1 cellular context compared by ENCODE assay signal in genomic region chr11:120333801-120334200, GRCh38.
TF ChIP-seq lines count a peak whose summit lies in the region.

No MANE protein-coding gene starts in this region.

TF ChIP-seq in IMR-90, 13 proteins besides CTCF, POLR2A, EP300 and RAD21:
- TF ChIP-seq ELK1 (IDR thresholded peaks at IDR 0.05; ENCODE audit: borderline replicate concordance, low read depth, low read length) (no peak), CEBPB (IDR thresholded peaks at IDR 0.05; ENCODE audit: low read depth, low read length) (no peak), RFX5 (IDR thresholded peaks at IDR 0.05; ENCODE audit: low read depth, low read length) (no peak), NFE2L2 (IDR thresholded peaks at IDR 0.05; ENCODE audit: low read depth, low read length) (no peak), RCOR1 (IDR thresholded peaks at IDR 0.05; ENCODE audit: insufficient replicate concordance, low read length) (no peak), FOS (IDR thresholded peaks at IDR 0.05; ENCODE audit: low read depth, low read length) (no peak), USF2 (IDR thresholded peaks at IDR 0.05; ENCODE audit: low read depth, low read length) (no peak), BHLHE40 (IDR thresholded peaks at IDR 0.05; ENCODE audit: low read depth, low read length) (no peak), MXI1 (IDR thresholded peaks at IDR 0.05; ENCODE audit: borderline replicate concordance, low read depth, low read length) (no peak), SMC3 (IDR thresholded peaks at IDR 0.05; ENCODE audit: low read depth, low read length) (no peak), CHD1 (IDR thresholded peaks at IDR 0.05; ENCODE audit: low read depth, low read length) (no peak), MAZ (IDR thresholded peaks at IDR 0.05; ENCODE audit: borderline replicate concordance, low read depth, low read length) (no peak), MAFK (IDR thresholded peaks at IDR 0.05; ENCODE audit: low read depth, low read length) (no peak)
